Comparison of ENCODE assay signal across 1 cellular context in the genomic region with DNA sequence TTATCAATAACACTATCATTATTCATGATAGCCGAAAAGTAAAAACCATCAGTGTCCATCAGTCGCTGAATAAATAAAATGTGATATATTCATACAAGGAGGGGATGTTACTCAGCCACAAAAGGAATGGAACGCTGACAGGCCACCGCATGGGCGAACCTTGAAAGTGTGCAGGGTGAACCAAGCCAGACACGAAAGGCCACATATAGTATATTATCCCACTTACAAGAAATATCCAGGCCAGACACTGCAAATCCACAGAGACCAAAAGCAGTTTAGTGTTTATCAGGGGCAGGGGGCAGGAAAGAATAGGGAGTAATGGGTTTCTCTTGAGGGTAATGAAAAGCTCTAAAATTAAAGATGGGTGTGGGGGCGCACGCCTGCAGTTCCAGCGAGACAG.
TF ChIP-seq lines count a peak whose summit lies in the region.

No MANE protein-coding gene starts in this region.

TF ChIP-seq in GM12878, 131 proteins besides CTCF, POLR2A, EP300 and RAD21:
- TF ChIP-seq RCOR1 (conservative IDR thresholded peaks at IDR 0.05; ENCODE audit: low read depth, low read length), result no peak
- no peak for TF ChIP-seq ESRRA (IDR thresholded peaks at IDR 0.05; ENCODE audit: low read length)
- TF ChIP-seq ZZZ3 (IDR thresholded peaks at IDR 0.05; ENCODE audit: control insufficient read depth, insufficient read length, low read depth), result no peak
- no peak for TF ChIP-seq TBL1XR1 (IDR thresholded peaks at IDR 0.05; ENCODE audit: low read depth, low read length)
- TF ChIP-seq, protein P1, sequence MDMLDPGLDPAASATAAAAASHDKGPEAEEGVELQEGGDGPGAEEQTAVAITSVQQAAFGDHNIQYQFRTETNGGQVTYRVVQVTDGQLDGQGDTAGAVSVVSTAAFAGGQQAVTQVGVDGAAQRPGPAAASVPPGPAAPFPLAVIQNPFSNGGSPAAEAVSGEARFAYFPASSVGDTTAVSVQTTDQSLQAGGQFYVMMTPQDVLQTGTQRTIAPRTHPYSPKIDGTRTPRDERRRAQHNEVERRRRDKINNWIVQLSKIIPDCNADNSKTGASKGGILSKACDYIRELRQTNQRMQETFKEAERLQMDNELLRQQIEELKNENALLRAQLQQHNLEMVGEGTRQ (IDR thresholded peaks at IDR 0.05; ENCODE audit: borderline replicate concordance, low read depth, low read length), result no peak
- peak; percentile 53; the same call in 1 of the 2 replicates for TF ChIP-seq POLR2AphosphoS2 (IDR thresholded peaks at IDR 0.05; ENCODE audit: low read depth, low read length)
TF ChIP-seq in GM12878: peak in this region for 1.
